Comparison of ENCODE assay signal across 8 cellular contexts in the genomic region with DNA sequence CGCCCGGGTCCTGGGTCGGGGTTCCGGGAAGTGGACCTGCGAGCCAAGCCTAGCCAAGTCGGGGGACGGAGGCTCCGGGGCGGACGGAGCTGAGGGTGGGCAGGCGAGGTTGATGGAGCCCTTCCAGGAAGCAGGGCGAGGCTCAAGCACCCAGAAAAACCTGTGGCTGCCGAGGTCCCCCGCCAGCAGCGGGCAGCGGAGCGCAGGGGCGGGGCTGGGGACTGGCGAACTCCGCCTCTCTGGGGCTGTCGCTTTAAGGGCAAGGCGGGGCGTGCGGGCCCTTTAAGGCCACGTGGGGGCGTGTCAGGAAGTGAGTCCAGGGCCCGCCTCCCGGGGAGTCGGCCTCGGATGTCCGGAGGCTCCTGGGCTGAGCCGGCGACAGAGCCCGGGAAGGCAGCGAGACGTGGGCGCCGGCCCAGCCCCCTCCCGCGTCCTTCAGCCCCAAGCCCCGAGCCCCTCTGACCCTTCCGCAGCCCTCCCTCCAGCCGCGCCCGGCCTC. TPM values are rescaled to one million over a fixed set of nuclear protein-coding genes. Genes with fewer than 3 reads are reported as not detected.
A peak's percentile ranks its signal among the peaks of the same experiment; 100 is the strongest.
DNase-seq lines count a peak whose midpoint lies in the region; ATAC-seq and TF ChIP-seq lines count a peak whose summit lies in the region.

A gene (plus strand): TSS at position 344 of the 499 bp plus-strand sequence. CDS start 653 bp downstream, outside the sequence.

- H3K36me3 Mint-ChIP-seq in GM23338 (ENCODE audit: low read depth) (peaks cover 4% of the 10 kb centered on the region; the same call in 1 of the 3 replicates), nephron progenitor cell (ENCODE audit: low read depth) (peaks cover 6% of the 10 kb centered on the region)

- peaks cover 16% of the 10 kb centered on the region for H3K4me1 Mint-ChIP-seq in GM23338
- H3K4me1 Mint-ChIP-seq in nephron progenitor cell = peaks cover 24% of the 10 kb centered on the region
- peaks cover 41% of the 10 kb centered on the region for H3K4me1 Mint-ChIP-seq in stimulated activated naive CD8-positive, alpha-beta T cell treated with anti-CD3 and anti-CD28 coated beads, Interleukin-15, amount 100 ng/mL, for 72 hours

- peak within 1 kb of the TSS; percentile 100 for H2AFZ ChIP-seq in GM23338

- no peaks in the 10 kb centered on the region for H4K20me1 ChIP-seq in GM23338 (replicated peaks; ENCODE audit: insufficient read depth)

- H3K9me3 Mint-ChIP-seq in GM23338 (no peaks in the 10 kb centered on the region; the same call in 2 of the 3 replicates), nephron progenitor cell (no peaks in the 10 kb centered on the region)
- no peaks in the 10 kb centered on the region for H3K9me3 Mint-ChIP-seq in stimulated activated naive CD8-positive, alpha-beta T cell treated with anti-CD3 and anti-CD28 coated beads, Interleukin-15, amount 100 ng/mL, for 72 hours

- H3K27me3 ChIP-seq in GM23338 (ENCODE audit: insufficient read depth) = peaks cover 18% of the 10 kb centered on the region
- H3K27me3 ChIP-seq in RWPE2 (ENCODE audit: insufficient read depth, poor library complexity, severe bottlenecking) = no peaks in the 10 kb centered on the region

- H3K4me3 Mint-ChIP-seq in GM23338 (peak within 1 kb of the TSS; percentile 87), nephron progenitor cell (peak within 1 kb of the TSS; percentile 91)
- peak within 1 kb of the TSS; percentile 97 for H3K4me3 Mint-ChIP-seq in stimulated activated naive CD8-positive, alpha-beta T cell treated with anti-CD3 and anti-CD28 coated beads, Interleukin-15, amount 100 ng/mL, for 72 hours

- no peaks in the 10 kb centered on the region for H3F3A ChIP-seq in GM23338 (replicated peaks; ENCODE audit: low read depth)

- H3K79me2 ChIP-seq in GM23338 (replicated peaks; ENCODE audit: insufficient read depth) = peaks cover 11% of the 10 kb centered on the region

- H3K27ac ChIP-seq in GM23338 (ENCODE audit: low read depth) (no peak within 1 kb of the TSS), RWPE2 (ENCODE audit: poor library complexity, severe bottlenecking) (peak within 1 kb of the TSS; percentile 47)

- peak within 1 kb of the TSS; percentile 98 for H3K4me2 ChIP-seq in GM23338

- ATAC-seq in GM23338 (peak; percentile 83), RWPE2 (ENCODE audit: low read depth) (peak; percentile 92)
- peak; percentile 94 for ATAC-seq in stimulated activated naive CD8-positive, alpha-beta T cell treated with anti-CD3 and anti-CD28 coated beads, Interleukin-15, amount 100 ng/mL, for 72 hours

- TF ChIP-seq CTCF in GM23338 (conservative IDR thresholded peaks at IDR 0.05; ENCODE audit: low read depth in 2 of 2) = 0 out of 4 replicates have a peak, but pooled peaks of 1 of the 2 experiments have one; percentile 5
- TF ChIP-seq CTCF in RWPE2 (IDR thresholded peaks at IDR 0.05; ENCODE audit: poor library complexity, severe bottlenecking) = no peak
- TF ChIP-seq CTCF in nephron progenitor cell (IDR thresholded peaks at IDR 0.05) = no peak

- no peaks in the 10 kb centered on the region for H3K36me3 ChIP-seq in GM23338 (ENCODE audit: insufficient read depth)
- peaks cover 19% of the 10 kb centered on the region for H3K36me3 ChIP-seq in RWPE2 (ENCODE audit: low read depth)

- H3K4me1 ChIP-seq in GM23338 (ENCODE audit: insufficient read depth) (peaks cover 3% of the 10 kb centered on the region; the same call in 1 of the 2 replicates), RWPE2 (ENCODE audit: insufficient read depth, poor library complexity, severe bottlenecking) (peaks cover 11% of the 10 kb centered on the region)

- H3K27ac Mint-ChIP-seq in GM23338 (no peak within 1 kb of the TSS), nephron progenitor cell (no peak within 1 kb of the TSS)
- peak within 1 kb of the TSS; percentile 86 to 89 for H3K27ac Mint-ChIP-seq in stimulated activated naive CD8-positive, alpha-beta T cell treated with anti-CD3 and anti-CD28 coated beads, Interleukin-15, amount 100 ng/mL, for 72 hours

- no peaks in the 10 kb centered on the region for H3K9me3 ChIP-seq in RWPE2 (ENCODE audit: severe bottlenecking)

- peak within 1 kb of the TSS; percentile 90 for H3K4me3 ChIP-seq in GM23338
- H3K4me3 ChIP-seq in RWPE2 (ENCODE audit: severe bottlenecking) = peak within 1 kb of the TSS; percentile 52

- DNase-seq in EL = peak; percentile 96
- peak; percentile 99 for DNase-seq in GM23338 (ENCODE audit: low spot score)
- DNase-seq in LHCN-M2 (ENCODE audit: low read depth) = peak; percentile 89
- DNase-seq in RWPE2 (ENCODE audit: low spot score) = peak; percentile 95
- peak; percentile 94 for DNase-seq in activated T-helper 9 cell treated with anti-CD3 and anti-CD28 coated beads, Interleukin-2, amount 50 U/mL, for 16 hours (ENCODE audit: low read depth)
- DNase-seq in fibroblast of peridontal ligament (ENCODE audit: extremely low read depth) = peak; percentile 85
- peak; percentile 98 for DNase-seq in nephron progenitor cell
- peak; percentile 96 for DNase-seq in stimulated activated naive CD8-positive, alpha-beta T cell treated with anti-CD3 and anti-CD28 coated beads, Interleukin-15, amount 100 ng/mL, for 72 hours

- peaks cover 35% of the 10 kb centered on the region for H3K27me3 Mint-ChIP-seq in GM23338 (ENCODE audit: insufficient read depth, low read depth, poor library complexity)
- peaks cover 44% of the 10 kb centered on the region for H3K27me3 Mint-ChIP-seq in nephron progenitor cell (ENCODE audit: low read depth, poor library complexity)
- H3K27me3 Mint-ChIP-seq in stimulated activated naive CD8-positive, alpha-beta T cell treated with anti-CD3 and anti-CD28 coated beads, Interleukin-15, amount 100 ng/mL, for 72 hours = no peaks in the 10 kb centered on the region

- no peaks in the 10 kb centered on the region for H3K9me2 ChIP-seq in GM23338 (ENCODE audit: insufficient read depth)

TF ChIP-seq in GM23338, 12 proteins besides CTCF, POLR2A, EP300 and RAD21:
- TF ChIP-seq, protein P1, sequence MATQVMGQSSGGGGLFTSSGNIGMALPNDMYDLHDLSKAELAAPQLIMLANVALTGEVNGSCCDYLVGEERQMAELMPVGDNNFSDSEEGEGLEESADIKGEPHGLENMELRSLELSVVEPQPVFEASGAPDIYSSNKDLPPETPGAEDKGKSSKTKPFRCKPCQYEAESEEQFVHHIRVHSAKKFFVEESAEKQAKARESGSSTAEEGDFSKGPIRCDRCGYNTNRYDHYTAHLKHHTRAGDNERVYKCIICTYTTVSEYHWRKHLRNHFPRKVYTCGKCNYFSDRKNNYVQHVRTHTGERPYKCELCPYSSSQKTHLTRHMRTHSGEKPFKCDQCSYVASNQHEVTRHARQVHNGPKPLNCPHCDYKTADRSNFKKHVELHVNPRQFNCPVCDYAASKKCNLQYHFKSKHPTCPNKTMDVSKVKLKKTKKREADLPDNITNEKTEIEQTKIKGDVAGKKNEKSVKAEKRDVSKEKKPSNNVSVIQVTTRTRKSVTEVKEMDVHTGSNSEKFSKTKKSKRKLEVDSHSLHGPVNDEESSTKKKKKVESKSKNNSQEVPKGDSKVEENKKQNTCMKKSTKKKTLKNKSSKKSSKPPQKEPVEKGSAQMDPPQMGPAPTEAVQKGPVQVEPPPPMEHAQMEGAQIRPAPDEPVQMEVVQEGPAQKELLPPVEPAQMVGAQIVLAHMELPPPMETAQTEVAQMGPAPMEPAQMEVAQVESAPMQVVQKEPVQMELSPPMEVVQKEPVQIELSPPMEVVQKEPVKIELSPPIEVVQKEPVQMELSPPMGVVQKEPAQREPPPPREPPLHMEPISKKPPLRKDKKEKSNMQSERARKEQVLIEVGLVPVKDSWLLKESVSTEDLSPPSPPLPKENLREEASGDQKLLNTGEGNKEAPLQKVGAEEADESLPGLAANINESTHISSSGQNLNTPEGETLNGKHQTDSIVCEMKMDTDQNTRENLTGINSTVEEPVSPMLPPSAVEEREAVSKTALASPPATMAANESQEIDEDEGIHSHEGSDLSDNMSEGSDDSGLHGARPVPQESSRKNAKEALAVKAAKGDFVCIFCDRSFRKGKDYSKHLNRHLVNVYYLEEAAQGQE (IDR thresholded peaks at IDR 0.05; ENCODE audit: unreplicated experiment) = no peak
- TF ChIP-seq, protein P2, sequence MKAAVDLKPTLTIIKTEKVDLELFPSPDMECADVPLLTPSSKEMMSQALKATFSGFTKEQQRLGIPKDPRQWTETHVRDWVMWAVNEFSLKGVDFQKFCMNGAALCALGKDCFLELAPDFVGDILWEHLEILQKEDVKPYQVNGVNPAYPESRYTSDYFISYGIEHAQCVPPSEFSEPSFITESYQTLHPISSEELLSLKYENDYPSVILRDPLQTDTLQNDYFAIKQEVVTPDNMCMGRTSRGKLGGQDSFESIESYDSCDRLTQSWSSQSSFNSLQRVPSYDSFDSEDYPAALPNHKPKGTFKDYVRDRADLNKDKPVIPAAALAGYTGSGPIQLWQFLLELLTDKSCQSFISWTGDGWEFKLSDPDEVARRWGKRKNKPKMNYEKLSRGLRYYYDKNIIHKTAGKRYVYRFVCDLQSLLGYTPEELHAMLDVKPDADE (IDR thresholded peaks at IDR 0.05) = 0 out of 2 replicates have a peak, but pooled peaks have one; percentile 29
- TF ChIP-seq CREB1 (CRISPR knock-in tag; IDR thresholded peaks at IDR 0.05; ENCODE audit: low read depth) = peak; percentile 46; the same call in 1 of the 2 replicates
- TF ChIP-seq POLR2AphosphoS5 (IDR thresholded peaks at IDR 0.05; ENCODE audit: low read depth) = peak; percentile 65

RNA-seq across cellular contexts. Expression of the gene that starts here (rescaled TPM):
- total RNA-seq in GM23338 (2014; rRNA removed; shearing (Covaris generic)) = 6.9 and 11.0 TPM in 2 replicates
- 6.8 and 7.7 TPM in 2 replicates for polyA plus RNA-seq in GM23338 (2016; fragmentation: Nextera tagmentation; extraction: Ambion mirVana)
- 9.6 and 10.8 TPM in 2 replicates for total RNA-seq in LHCN-M2 (2014; rRNA removed)
- 17.9 TPM for polyA plus RNA-seq in LHCN-M2 (2012)

Comparison
In these comparisons a context has a peak if more than half of its experiments do, and no peak if none do; other contexts are left out.
1. H3K27ac Mint-ChIP-seq: peak in stimulated activated naive CD8-positive, alpha-beta T cell treated with anti-CD3 and anti-CD28 coated beads, Interleukin-15, amount 100 ng/mL, for 72 hours (2 of 2); none in GM23338 (single experiment) and nephron progenitor cell (single experiment).
2. Peak in every context shown above with its lines, with median percentiles within 50 percentile points of each other: DNase-seq, ATAC-seq and H3K4me3 Mint-ChIP-seq.